2 cellular contexts compared by ENCODE assay signal in the genomic region with DNA sequence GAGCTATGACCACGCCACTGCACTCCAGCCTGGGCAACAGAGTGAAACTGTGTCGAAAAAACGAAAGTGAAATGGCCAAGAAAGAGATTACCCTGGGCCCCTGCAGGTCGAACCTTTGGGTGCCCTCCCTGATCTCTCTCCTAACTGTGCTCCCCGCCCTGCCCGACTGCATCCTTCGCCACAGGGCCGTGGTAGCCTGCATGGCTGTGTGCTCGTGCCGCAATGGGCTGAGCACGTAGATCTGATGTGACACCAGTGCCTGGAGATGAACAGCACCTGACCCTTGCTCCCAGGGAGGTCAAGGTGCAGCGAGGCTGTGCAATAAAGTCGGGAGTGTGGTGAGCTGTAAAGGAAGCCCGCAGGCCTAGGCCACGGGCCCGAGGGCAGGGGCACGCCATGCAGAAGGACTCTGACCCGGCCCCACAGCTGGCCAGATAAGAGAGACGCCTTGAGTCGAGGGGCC.
TF ChIP-seq lines count a peak whose summit lies in the region.

No MANE protein-coding gene starts in this region.

TF ChIP-seq in IMR-90, 13 proteins besides CTCF, POLR2A, EP300 and RAD21:
- TF ChIP-seq MAFK (IDR thresholded peaks at IDR 0.05; ENCODE audit: low read depth, low read length) (no peak), MXI1 (IDR thresholded peaks at IDR 0.05; ENCODE audit: borderline replicate concordance, low read depth, low read length) (no peak), SMC3 (IDR thresholded peaks at IDR 0.05; ENCODE audit: low read depth, low read length) (no peak), NFE2L2 (IDR thresholded peaks at IDR 0.05; ENCODE audit: low read depth, low read length) (no peak), CEBPB (IDR thresholded peaks at IDR 0.05; ENCODE audit: low read depth, low read length) (no peak), BHLHE40 (IDR thresholded peaks at IDR 0.05; ENCODE audit: low read depth, low read length) (no peak), RFX5 (IDR thresholded peaks at IDR 0.05; ENCODE audit: low read depth, low read length) (no peak), MAZ (IDR thresholded peaks at IDR 0.05; ENCODE audit: borderline replicate concordance, low read depth, low read length) (no peak), FOS (IDR thresholded peaks at IDR 0.05; ENCODE audit: low read depth, low read length) (no peak)
- TF ChIP-seq, protein P1, sequence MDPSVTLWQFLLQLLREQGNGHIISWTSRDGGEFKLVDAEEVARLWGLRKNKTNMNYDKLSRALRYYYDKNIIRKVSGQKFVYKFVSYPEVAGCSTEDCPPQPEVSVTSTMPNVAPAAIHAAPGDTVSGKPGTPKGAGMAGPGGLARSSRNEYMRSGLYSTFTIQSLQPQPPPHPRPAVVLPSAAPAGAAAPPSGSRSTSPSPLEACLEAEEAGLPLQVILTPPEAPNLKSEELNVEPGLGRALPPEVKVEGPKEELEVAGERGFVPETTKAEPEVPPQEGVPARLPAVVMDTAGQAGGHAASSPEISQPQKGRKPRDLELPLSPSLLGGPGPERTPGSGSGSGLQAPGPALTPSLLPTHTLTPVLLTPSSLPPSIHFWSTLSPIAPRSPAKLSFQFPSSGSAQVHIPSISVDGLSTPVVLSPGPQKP (IDR thresholded peaks at IDR 0.05; ENCODE audit: borderline replicate concordance, low read depth, low read length) = no peak

TF ChIP-seq in GM12891, 5 proteins besides CTCF, POLR2A, EP300 and RAD21:
- no peak for TF ChIP-seq POLR2AphosphoS5 (IDR thresholded peaks at IDR 0.05; ENCODE audit: low read depth, low read length)
- no peak for TF ChIP-seq POU2F2 (IDR thresholded peaks at IDR 0.05; ENCODE audit: low read depth, low read length)
- TF ChIP-seq SPI1 (IDR thresholded peaks at IDR 0.05; ENCODE audit: low read depth, low read length) = no peak
- no peak for TF ChIP-seq TAF1 (IDR thresholded peaks at IDR 0.05; ENCODE audit: low read depth, low read length)
- TF ChIP-seq PAX5 (IDR thresholded peaks at IDR 0.05; ENCODE audit: insufficient read depth, low read length, severe bottlenecking) = no peak
